Comparison of ENCODE assay signal across 20 cellular contexts in the genomic region with DNA sequence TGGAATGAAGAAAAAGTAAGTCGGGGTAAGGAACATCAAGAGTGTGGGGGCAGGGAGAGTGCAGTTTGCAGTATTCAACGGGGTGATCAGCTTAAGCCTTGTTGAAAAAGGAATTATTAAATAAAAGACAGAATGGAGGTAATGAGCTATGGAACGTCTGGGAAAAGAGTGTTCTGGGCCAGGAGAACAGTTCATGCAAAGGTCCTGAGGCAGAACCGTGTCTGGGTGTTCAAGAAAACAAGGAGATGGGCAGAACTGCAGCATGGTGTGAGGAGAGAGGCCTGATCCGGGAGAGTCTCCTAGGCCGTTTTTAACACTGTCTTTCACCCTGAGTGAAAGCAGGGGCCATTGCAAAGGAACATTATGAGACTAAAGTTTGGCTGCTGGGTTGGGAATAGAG.
"Had no signal": no experiment of that assay in that cellular context is flagged by ENCODE, and none has a peak within 500 bp of the region (broad histone marks: within the 10 kb centered on the region; RNA-seq: fewer than 3 reads in every experiment).

No MANE protein-coding gene starts in this region.

- H3K9me3 ChIP-seq: body of pancreas, right lobe of liver, transverse colon had no signal

- H3K27ac ChIP-seq: body of pancreas, cardiac muscle cell, epithelial cell of prostate, right lobe of liver, transverse colon had no signal

- H3K4me3 Mint-ChIP-seq: activated CD4-positive, alpha-beta memory T cell treated with anti-CD3 and anti-CD28 coated beads, Interleukin-2, amount 10 ng/mL, durations not matched to agents 7 days and 5 days; activated CD4-positive, alpha-beta T cell treated with anti-CD3 and anti-CD28 coated beads, Interleukin-2, amount 10 ng/mL, durations not matched to agents 24 days and 14 days; activated naive CD4-positive, alpha-beta T cell treated with anti-CD3 and anti-CD28 coated beads, Interleukin-2, amount 10 ng/mL, durations not matched to agents 7 days and 5 days had no signal

- ATAC-seq: activated T-cell treated with anti-CD3 and anti-CD28 coated beads, Interleukin-2, amount 50 U/mL, for 72 hours; body of pancreas; left colon; right lobe of liver; stimulated activated effector memory CD8-positive, alpha-beta T cell treated with anti-CD3 and anti-CD28 coated beads, Interleukin-12 subunit alpha, Interleukin-12 subunit beta, amount 100 ng/mL, for 72 hours had no signal

- H3K27ac Mint-ChIP-seq: activated CD4-positive, alpha-beta memory T cell treated with anti-CD3 and anti-CD28 coated beads, Interleukin-2, amount 10 ng/mL, durations not matched to agents 7 days and 5 days; activated CD4-positive, alpha-beta T cell treated with anti-CD3 and anti-CD28 coated beads, Interleukin-2, amount 10 ng/mL, durations not matched to agents 24 days and 14 days; activated T-cell treated with anti-CD3 and anti-CD28 coated beads, Interleukin-2, amount 50 U/mL, for 72 hours; stimulated activated effector memory CD8-positive, alpha-beta T cell treated with anti-CD3 and anti-CD28 coated beads, Interleukin-12 subunit alpha, Interleukin-12 subunit beta, amount 100 ng/mL, for 72 hours had no signal

- DNase-seq: activated B cell treated with CpG ODN at 0.5 μM for 24 hours; activated CD4-positive, alpha-beta memory T cell treated with anti-CD3 and anti-CD28 coated beads, Interleukin-2, amount 10 ng/mL, durations not matched to agents 7 days and 5 days; activated CD4-positive, alpha-beta T cell treated with anti-CD3 and anti-CD28 coated beads, Interleukin-2, amount 10 ng/mL, durations not matched to agents 24 days and 14 days; activated effector memory CD4-positive, alpha-beta T cell treated with Interleukin-2 at 50 U/mL for 16 hours; activated naive CD4-positive, alpha-beta T cell treated with anti-CD3 and anti-CD28 coated beads, Interleukin-2, amount 10 ng/mL, durations not matched to agents 7 days and 5 days; activated T-cell treated with anti-CD3 and anti-CD28 coated beads, Interleukin-2, amount 50 U/mL, for 72 hours; anterior cingulate cortex; body of pancreas; foreskin fibroblast; left colon; mesenchymal stem cell; nucleus accumbens; right lobe of liver; small intestine; stimulated activated CD4-positive, alpha-beta T cell treated with anti-CD3 and anti-CD28 coated beads, Interleukin-2, amount 100 ng/mL, for 24 hours; T-helper 9 cell; transverse colon had no signal

- H3K4me1 ChIP-seq: body of pancreas, right lobe of liver, transverse colon had no signal

- H3K4me3 ChIP-seq: body of pancreas, cardiac muscle cell, right lobe of liver, transverse colon had no signal

- H3K27me3 Mint-ChIP-seq: activated B cell treated with CpG ODN at 0.5 μM for 24 hours had no signal

- H3K9me3 Mint-ChIP-seq: activated B cell treated with CpG ODN at 0.5 μM for 24 hours; activated CD4-positive, alpha-beta memory T cell treated with anti-CD3 and anti-CD28 coated beads, Interleukin-2, amount 10 ng/mL, durations not matched to agents 7 days and 5 days; activated CD4-positive, alpha-beta T cell treated with anti-CD3 and anti-CD28 coated beads, Interleukin-2, amount 10 ng/mL, durations not matched to agents 24 days and 14 days; activated naive CD4-positive, alpha-beta T cell treated with anti-CD3 and anti-CD28 coated beads, Interleukin-2, amount 10 ng/mL, durations not matched to agents 7 days and 5 days; activated T-cell treated with anti-CD3 and anti-CD28 coated beads, Interleukin-2, amount 50 U/mL, for 72 hours; stimulated activated effector memory CD8-positive, alpha-beta T cell treated with anti-CD3 and anti-CD28 coated beads, Interleukin-12 subunit alpha, Interleukin-12 subunit beta, amount 100 ng/mL, for 72 hours had no signal

- H3K36me3 Mint-ChIP-seq: activated naive CD4-positive, alpha-beta T cell treated with anti-CD3 and anti-CD28 coated beads, Interleukin-2, amount 10 ng/mL, durations not matched to agents 7 days and 5 days; stimulated activated effector memory CD8-positive, alpha-beta T cell treated with anti-CD3 and anti-CD28 coated beads, Interleukin-12 subunit alpha, Interleukin-12 subunit beta, amount 100 ng/mL, for 72 hours had no signal

- H3K36me3 ChIP-seq: cardiac muscle cell, right lobe of liver, transverse colon had no signal

- H3K27me3 ChIP-seq: body of pancreas, cardiac muscle cell, right lobe of liver had no signal
